ENCODE assay signal across 13 cellular contexts in the genomic region with DNA sequence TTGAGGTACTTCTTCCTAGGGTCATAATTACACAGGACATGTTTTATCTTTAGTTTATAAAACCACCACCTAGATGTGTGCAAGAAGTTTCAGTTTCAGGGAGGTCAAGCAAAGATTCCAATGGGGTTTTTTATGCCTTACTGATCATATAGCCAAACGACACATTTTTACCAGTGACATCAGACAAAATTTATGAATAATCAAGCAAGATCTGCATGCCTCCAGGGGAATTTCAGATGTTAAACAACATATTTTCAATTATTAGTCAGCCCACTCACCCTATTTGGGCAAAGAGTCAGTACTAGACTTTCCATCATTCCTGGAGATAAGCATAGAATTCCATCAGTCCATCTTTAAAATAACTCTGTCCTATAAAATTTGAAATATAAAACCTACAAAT.
"Had no signal": no experiment of that assay in that cellular context is flagged by ENCODE, and none has a peak within 500 bp of the region (broad histone marks: within the 10 kb centered on the region; RNA-seq: fewer than 3 reads in every experiment).

No MANE protein-coding gene starts in this region.

- H3K4me3 ChIP-seq: esophagus muscularis mucosa, right atrium auricular region, upper lobe of right lung had no signal

- H3K27me3 ChIP-seq: esophagus muscularis mucosa, right atrium auricular region, upper lobe of right lung had no signal

- H3K27ac Mint-ChIP-seq: activated CD4-positive, alpha-beta memory T cell treated with anti-CD3 and anti-CD28 coated beads for 36 hours; activated CD8-positive, alpha-beta memory T cell treated with anti-CD3 and anti-CD28 coated beads, Interleukin-2, amount 10 ng/mL, durations not matched to agents 7 days and 5 days; activated naive CD4-positive, alpha-beta T cell treated with anti-CD3 and anti-CD28 coated beads, Interleukin-2, amount 10 ng/mL, durations not matched to agents 7 days and 5 days; progenitor cell of endocrine pancreas; T-cell had no signal

- H3K4me1 ChIP-seq: esophagus muscularis mucosa, right atrium auricular region, upper lobe of right lung had no signal

- H3K27me3 Mint-ChIP-seq: activated CD4-positive, alpha-beta memory T cell treated with anti-CD3 and anti-CD28 coated beads for 36 hours; activated CD8-positive, alpha-beta memory T cell treated with anti-CD3 and anti-CD28 coated beads, Interleukin-2, amount 10 ng/mL, durations not matched to agents 7 days and 5 days; activated naive CD4-positive, alpha-beta T cell treated with anti-CD3 and anti-CD28 coated beads, Interleukin-2, amount 10 ng/mL, durations not matched to agents 7 days and 5 days; progenitor cell of endocrine pancreas; T-cell had no signal

- DNase-seq: activated CD4-positive, alpha-beta memory T cell treated with anti-CD3 and anti-CD28 coated beads for 36 hours; activated CD8-positive, alpha-beta memory T cell treated with anti-CD3 and anti-CD28 coated beads, Interleukin-2, amount 10 ng/mL, durations not matched to agents 7 days and 5 days; activated naive CD4-positive, alpha-beta T cell treated with anti-CD3 and anti-CD28 coated beads, Interleukin-2, amount 10 ng/mL, durations not matched to agents 7 days and 5 days; activated T-cell treated with anti-CD3 and anti-CD28 coated beads, Interleukin-2, amount 50 U/mL, for 1 hour; foreskin fibroblast; stimulated activated CD4-positive, alpha-beta T cell treated with anti-CD3 and anti-CD28 coated beads, Interleukin-4, amount 100 ng/mL, for 24 hours; stimulated activated naive CD4-positive, alpha-beta T cell treated with Interleukin-2 at 50 U/mL for 16 hours; T-cell; T-helper 9 cell; upper lobe of right lung had no signal

- ATAC-seq: activated CD8-positive, alpha-beta memory T cell treated with anti-CD3 and anti-CD28 coated beads, Interleukin-2, amount 10 ng/mL, durations not matched to agents 7 days and 5 days; T-cell; upper lobe of right lung had no signal

- H3K4me1 Mint-ChIP-seq: activated CD8-positive, alpha-beta memory T cell treated with anti-CD3 and anti-CD28 coated beads, Interleukin-2, amount 10 ng/mL, durations not matched to agents 7 days and 5 days; activated naive CD4-positive, alpha-beta T cell treated with anti-CD3 and anti-CD28 coated beads, Interleukin-2, amount 10 ng/mL, durations not matched to agents 7 days and 5 days; T-cell had no signal

- H3K27ac ChIP-seq: esophagus muscularis mucosa, right atrium auricular region, upper lobe of right lung had no signal

- H3K36me3 ChIP-seq: esophagus muscularis mucosa, right atrium auricular region, upper lobe of right lung had no signal

- H3K9me3 ChIP-seq: esophagus muscularis mucosa, right atrium auricular region, upper lobe of right lung had no signal

- H3K4me3 Mint-ChIP-seq: activated CD4-positive, alpha-beta memory T cell treated with anti-CD3 and anti-CD28 coated beads for 36 hours; activated CD8-positive, alpha-beta memory T cell treated with anti-CD3 and anti-CD28 coated beads, Interleukin-2, amount 10 ng/mL, durations not matched to agents 7 days and 5 days; activated naive CD4-positive, alpha-beta T cell treated with anti-CD3 and anti-CD28 coated beads, Interleukin-2, amount 10 ng/mL, durations not matched to agents 7 days and 5 days; T-cell had no signal
